1 cellular context compared by ENCODE assay signal in the genomic region with DNA sequence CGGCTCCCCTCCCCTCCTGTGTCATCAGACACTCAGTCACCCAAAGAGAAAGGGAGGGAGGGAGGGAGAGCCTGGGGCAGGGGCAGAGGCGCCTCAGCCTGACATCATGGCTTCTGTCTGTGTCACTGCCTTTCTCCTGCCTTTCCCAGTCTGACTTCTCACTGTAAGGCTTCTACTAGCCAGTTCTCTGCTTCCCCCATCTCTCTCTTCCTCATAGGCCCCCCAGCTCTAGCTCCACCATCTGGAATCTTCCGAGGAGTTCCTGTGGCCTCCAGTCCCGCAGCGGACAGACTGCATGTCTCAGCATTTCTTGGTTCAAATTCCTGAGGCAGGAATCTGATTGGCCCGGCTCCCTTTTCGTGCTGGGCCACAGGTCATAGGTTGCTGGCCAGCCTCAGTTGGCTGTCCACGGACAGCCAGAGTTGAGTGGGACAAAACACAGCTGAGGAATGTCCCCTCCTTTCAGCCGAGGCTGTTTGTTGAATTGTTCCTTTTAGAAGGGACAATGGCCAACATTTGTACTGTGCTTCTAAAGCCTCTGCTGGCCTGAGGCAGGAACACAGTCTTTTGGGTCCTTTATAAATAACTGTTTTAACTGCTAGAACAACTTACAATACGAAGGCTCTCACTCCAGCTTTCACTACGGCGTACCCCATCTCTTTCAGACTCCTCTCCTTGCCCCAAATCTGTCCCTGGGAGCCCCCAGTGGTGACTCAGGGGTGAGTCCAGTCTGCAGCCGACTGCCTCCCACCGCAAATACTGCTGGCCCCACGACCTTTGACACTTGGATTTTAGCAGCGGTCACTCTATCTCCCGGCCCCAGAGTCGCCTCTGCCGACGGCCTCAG.
TF ChIP-seq lines count a peak whose summit lies in the region.

No MANE protein-coding gene starts in this region.

TF ChIP-seq in HEK293T, 16 proteins besides CTCF, POLR2A, EP300 and RAD21 (continued from another document):
- TF ChIP-seq ZNF384 (IDR thresholded peaks at IDR 0.05) (no peak), HDGF (IDR thresholded peaks at IDR 0.05; ENCODE audit: borderline replicate concordance) (no peak), SP1 (IDR thresholded peaks at IDR 0.05) (no peak), LEF1 (IDR thresholded peaks at IDR 0.05; ENCODE audit: borderline replicate concordance) (no peak), FOXM1 (IDR thresholded peaks at IDR 0.05; ENCODE audit: borderline replicate concordance) (no peak), FOXK2 (IDR thresholded peaks at IDR 0.05) (no peak), TARDBP (IDR thresholded peaks at IDR 0.05) (no peak), BHLHE40 (IDR thresholded peaks at IDR 0.05; ENCODE audit: borderline replicate concordance) (no peak), ELF4 (IDR thresholded peaks at IDR 0.05) (no peak), CTBP1 (IDR thresholded peaks at IDR 0.05; ENCODE audit: borderline replicate concordance) (no peak)
